Comparison of ENCODE assay signal across 14 cellular contexts in the genomic region with DNA sequence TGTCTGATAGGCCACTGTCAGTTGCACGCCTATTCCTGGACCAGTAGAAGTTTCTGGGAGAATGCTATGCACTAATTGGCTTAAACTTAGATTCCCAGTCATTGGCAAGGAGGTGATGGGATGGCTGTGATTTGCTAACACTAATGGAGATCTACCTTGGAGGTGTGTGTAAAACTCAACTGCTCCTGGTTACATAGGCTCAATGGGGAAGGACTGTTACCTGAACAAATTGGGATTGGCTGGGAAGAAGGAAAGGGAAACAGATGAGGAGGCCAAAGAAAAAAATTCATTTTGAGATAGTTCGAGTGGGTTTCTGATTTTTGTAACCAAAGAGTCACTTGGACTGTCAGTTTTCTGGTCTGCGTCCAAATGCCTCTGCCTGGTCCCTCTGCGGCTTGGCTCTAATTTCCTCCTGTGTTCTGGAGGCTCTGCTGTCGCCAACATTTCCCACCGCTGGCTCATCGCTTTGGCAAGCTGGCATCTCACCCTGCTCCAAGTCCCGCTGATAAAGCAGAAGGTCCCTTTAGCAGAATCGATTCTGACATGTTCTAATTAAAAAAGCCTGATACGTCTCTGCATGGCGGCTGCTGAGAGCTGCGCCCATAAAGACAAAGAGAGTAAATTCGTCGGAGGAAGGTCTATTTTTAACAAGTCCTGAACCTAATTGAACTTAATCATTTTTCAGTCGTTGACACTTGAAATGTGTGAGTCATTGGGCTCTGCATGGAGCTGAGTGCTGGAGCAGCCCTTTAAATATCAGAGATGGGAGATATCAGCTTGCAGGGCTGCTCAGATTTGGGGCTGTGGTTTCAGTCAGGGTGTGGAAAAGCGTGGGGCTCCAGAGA. TPM values are rescaled to one million over a fixed set of nuclear protein-coding genes. Genes with fewer than 3 reads are reported as not detected.
A peak's percentile ranks its signal among the peaks of the same experiment; 100 is the strongest.
DNase-seq lines count a peak whose midpoint lies in the region; TF ChIP-seq lines count a peak whose summit lies in the region.
"Had no signal": no experiment of that assay in that cellular context is flagged by ENCODE, and none has a peak within 500 bp of the region (broad histone marks: within the 10 kb centered on the region; RNA-seq: fewer than 3 reads in every experiment).

No MANE protein-coding gene starts in this region.

- peaks cover 62% of the 10 kb centered on the region for H3K27me3 Mint-ChIP-seq in mesothelial cell of epicardium (ENCODE audit: low read depth)

- no peak overlapping the region for H3K4me3 Mint-ChIP-seq in mesothelial cell of epicardium

- no peaks in the 10 kb centered on the region for H3K9me3 Mint-ChIP-seq in mesothelial cell of epicardium
- H3K9me3 Mint-ChIP-seq: naive thymus-derived CD8-positive, alpha-beta T cell had no signal

- no peak for TF ChIP-seq POLR2A in lower leg skin (IDR thresholded peaks at IDR 0.05)

- H3K27ac Mint-ChIP-seq in mesothelial cell of epicardium, result no peak overlapping the region
- H3K27ac Mint-ChIP-seq: naive thymus-derived CD8-positive, alpha-beta T cell had no signal

- intact Hi-C loops in lower leg skin (cut with DNase I; ENCODE audit: low total_unique reads), result no loop called here

- peaks cover 4% of the 10 kb centered on the region for H3K4me1 Mint-ChIP-seq in mesothelial cell of epicardium

- WGBS in lower leg skin, 2 donors, result 26 to 27% methylated on average over 16 of the region's 16 CpGs

- DNase-seq in AG20443 (ENCODE audit: low spot score) (peak; percentile 72), NCI-H2196 treated with DMSO at 0.1 percent for 48 hours (lab: John Stamatoyannopoulos, UW; ENCODE audit: unreplicated experiment) (peak; percentile 20), cerebellum (ENCODE audit: low spot score) (peak; percentile 63), lower leg skin (ENCODE audit: low spot score in 2 of 2) (peak; percentile 15 to 87), glomerular visceral epithelial cell (ENCODE audit: extremely low spot score) (no peak), mesothelial cell of epicardium (ENCODE audit: low spot score in 2 of 2, unreplicated experiment in 2 of 2) (no peak)
- DNase-seq in stimulated activated CD4-positive, alpha-beta T cell treated with anti-CD3 and anti-CD28 coated beads, Interleukin-4, amount 100 ng/mL, for 24 hours, result no peak
- no peak for DNase-seq in central memory CD4-positive, alpha-beta T cell
- DNase-seq: activated CD8-positive, alpha-beta memory T cell treated with anti-CD3 and anti-CD28 coated beads, Interleukin-2, amount 50 U/mL, for 4 hours; GF-D8; naive thymus-derived CD8-positive, alpha-beta T cell; NCI-H146; upper lobe of left lung had no signal

- no peaks in the 10 kb centered on the region for H3K36me3 Mint-ChIP-seq in mesothelial cell of epicardium
- H3K36me3 Mint-ChIP-seq: naive thymus-derived CD8-positive, alpha-beta T cell had no signal

- no peak overlapping the region for H3K4me3 ChIP-seq in lower leg skin (ENCODE audit: low read depth, poor library complexity, severe bottlenecking)
- H3K4me3 ChIP-seq: skin epidermis, upper lobe of left lung had no signal

- TF ChIP-seq CTCF in lower leg skin (IDR thresholded peaks at IDR 0.05), result no peak
- no peak for TF ChIP-seq CTCF in mesothelial cell of epicardium (IDR thresholded peaks at IDR 0.05; ENCODE audit: unreplicated experiment)

RNA-seq across cellular contexts. Expression of gene CCDC63, which starts 2.0 kb away (rescaled TPM):
- total RNA-seq in cerebellum (not detected), lower leg skin (under 1 TPM in 1 of 4 donors, not detected in 3; 0.29 TPM), mesothelial cell of epicardium (not detected in 3 replicates)
- total RNA-seq: naive thymus-derived CD8-positive, alpha-beta T cell; upper lobe of left lung had no signal

Comparison
In these comparisons a context has a peak if more than half of its experiments do, and no peak if none do; other contexts are left out.
1. DNase-seq: peak in AG20443 (single experiment), NCI-H2196 treated with DMSO at 0.1 percent for 48 hours (single experiment), cerebellum (single experiment) and lower leg skin (2 of 2); none in glomerular visceral epithelial cell (single experiment), stimulated activated CD4-positive, alpha-beta T cell treated with anti-CD3 and anti-CD28 coated beads, Interleukin-4, amount 100 ng/mL, for 24 hours (single experiment), central memory CD4-positive, alpha-beta T cell (single experiment) and mesothelial cell of epicardium (0 of 2).